Comparison of ENCODE assay signal across 15 cellular contexts in genomic region chr5:55650391-55650790, GRCh38.
DNase-seq lines count a peak whose midpoint lies in the region; ATAC-seq and TF ChIP-seq lines count a peak whose summit lies in the region.
"Had no signal": no experiment of that assay in that cellular context is flagged by ENCODE, and none has a peak within 500 bp of the region (broad histone marks: within the 10 kb centered on the region; RNA-seq: fewer than 3 reads in every experiment).

No MANE protein-coding gene starts in this region.

- 32% methylated on average over 3 of the region's 3 CpGs for WGBS in SK-N-SH (ENCODE audit: low lambda C conversion rate)

- peak overlapping the region; percentile 4 for H3K4me3 Mint-ChIP-seq in activated naive CD8-positive, alpha-beta T cell
- no peak overlapping the region for H3K4me3 Mint-ChIP-seq in activated naive CD8-positive, alpha-beta T cell treated with anti-CD3 and anti-CD28 coated beads for 36 hours
- no peak overlapping the region for H3K4me3 Mint-ChIP-seq in effector memory CD8-positive, alpha-beta T cell
- H3K4me3 Mint-ChIP-seq in progenitor cell of endocrine pancreas (ENCODE audit: low read depth), result no peak overlapping the region
- H3K4me3 Mint-ChIP-seq: activated CD4-positive, alpha-beta memory T cell treated with anti-CD3 and anti-CD28 coated beads, Interleukin-2, amount 10 ng/mL, durations not matched to agents 7 days and 5 days had no signal

- H3K9me3 ChIP-seq in SK-N-SH, result no peaks in the 10 kb centered on the region
- H3K9me3 ChIP-seq: gastrocnemius medialis, upper lobe of left lung had no signal

- no peaks in the 10 kb centered on the region for H3K9me2 ChIP-seq in SK-N-SH

- H3K27ac Mint-ChIP-seq in activated naive CD8-positive, alpha-beta T cell, result peak overlapping the region; percentile 62
- H3K27ac Mint-ChIP-seq in activated naive CD8-positive, alpha-beta T cell treated with anti-CD3 and anti-CD28 coated beads for 36 hours, result no peak overlapping the region
- H3K27ac Mint-ChIP-seq in effector memory CD8-positive, alpha-beta T cell, result peak overlapping the region; percentile 20 to 48
- H3K27ac Mint-ChIP-seq in progenitor cell of endocrine pancreas, result no peak overlapping the region
- H3K27ac Mint-ChIP-seq: activated CD4-positive, alpha-beta memory T cell treated with anti-CD3 and anti-CD28 coated beads, Interleukin-2, amount 10 ng/mL, durations not matched to agents 7 days and 5 days had no signal

- no peaks in the 10 kb centered on the region for H3K79me2 ChIP-seq in SK-N-SH (ENCODE audit: insufficient read depth)

- CTCF ChIA-PET in SK-N-SH (lab: Yijun Ruan, JAX), result interaction anchor here (0.9 kb wide), 1 partner anchor 26 kb away, joined by 3 read pairs; no protein-coding TSS in a partner anchor

- H3K4me1 ChIP-seq in SK-N-SH (ENCODE audit: control insufficient read depth in 1 of 2, insufficient read depth in 2 of 2, low read depth in 1 of 2, low read length in 1 of 2), result 0 out of 4 replicates have a peak, but pooled peaks cover 0 to 8% of the 10 kb centered on the region in 2 experiments
- H3K4me1 ChIP-seq: gastrocnemius medialis had no signal

- peaks cover 2 to 30% of the 10 kb centered on the region in 2 experiments for H3K36me3 ChIP-seq in SK-N-SH (replicated peaks in 1 of 2; ENCODE audit: control insufficient read depth in 1 of 2, insufficient read depth in 2 of 2, low read length in 1 of 2)
- H3K36me3 ChIP-seq: upper lobe of left lung had no signal

- H3K36me3 Mint-ChIP-seq in activated naive CD8-positive, alpha-beta T cell, result peaks cover 10% of the 10 kb centered on the region
- H3K36me3 Mint-ChIP-seq in activated naive CD8-positive, alpha-beta T cell treated with anti-CD3 and anti-CD28 coated beads for 36 hours, result peaks cover 12% of the 10 kb centered on the region
- peaks cover 36% of the 10 kb centered on the region for H3K36me3 Mint-ChIP-seq in effector memory CD8-positive, alpha-beta T cell (ENCODE audit: insufficient read depth)
- peaks cover 25% of the 10 kb centered on the region for H3K36me3 Mint-ChIP-seq in progenitor cell of endocrine pancreas (ENCODE audit: insufficient read depth)

- peaks cover 23% of the 10 kb centered on the region for H3K4me1 Mint-ChIP-seq in activated naive CD8-positive, alpha-beta T cell (ENCODE audit: low read depth)
- peaks cover 16% of the 10 kb centered on the region for H3K4me1 Mint-ChIP-seq in activated naive CD8-positive, alpha-beta T cell treated with anti-CD3 and anti-CD28 coated beads for 36 hours
- peaks cover 6 to 11% of the 10 kb centered on the region in 2 donors for H3K4me1 Mint-ChIP-seq in effector memory CD8-positive, alpha-beta T cell (ENCODE audit: low read depth in 2 of 2)
- H3K4me1 Mint-ChIP-seq in progenitor cell of endocrine pancreas (ENCODE audit: low read depth), result peaks cover 2% of the 10 kb centered on the region

- H3K27me3 ChIP-seq in SK-N-SH (ENCODE audit: insufficient read depth), result no peaks in the 10 kb centered on the region
- H3K27me3 ChIP-seq: gastrocnemius medialis, upper lobe of left lung had no signal

- H3F3A ChIP-seq in SK-N-SH (replicated peaks; ENCODE audit: insufficient read depth), result peaks cover 9% of the 10 kb centered on the region

- peak overlapping the region; percentile 11; the same call in 1 of the 2 replicates for H3K9ac ChIP-seq in SK-N-SH

- TF ChIP-seq RAD21 in SK-N-SH (IDR thresholded peaks at IDR 0.05; ENCODE audit: low read length), result no peak

- H3K9me3 Mint-ChIP-seq in activated naive CD8-positive, alpha-beta T cell (ENCODE audit: low read depth), result no peaks in the 10 kb centered on the region
- no peaks in the 10 kb centered on the region for H3K9me3 Mint-ChIP-seq in activated naive CD8-positive, alpha-beta T cell treated with anti-CD3 and anti-CD28 coated beads for 36 hours
- no peaks in the 10 kb centered on the region for H3K9me3 Mint-ChIP-seq in effector memory CD8-positive, alpha-beta T cell
- no peaks in the 10 kb centered on the region for H3K9me3 Mint-ChIP-seq in progenitor cell of endocrine pancreas (ENCODE audit: low read depth)
- H3K9me3 Mint-ChIP-seq: activated CD4-positive, alpha-beta memory T cell treated with anti-CD3 and anti-CD28 coated beads, Interleukin-2, amount 10 ng/mL, durations not matched to agents 7 days and 5 days had no signal

- POLR2A ChIA-PET in SK-N-SH (lab: Yijun Ruan, JAX), result no interaction called here

- no peak for TF ChIP-seq EP300 in SK-N-SH (IDR thresholded peaks at IDR 0.05; ENCODE audit: borderline replicate concordance in 1 of 2, low read depth in 1 of 2, low read length in 1 of 2)

- no peak for ATAC-seq in effector memory CD8-positive, alpha-beta T cell (replicated peaks)
- ATAC-seq in GM21360 (IDR thresholded peaks at IDR 0.05; ENCODE audit: unreplicated experiment), result no peak
- ATAC-seq: gastrocnemius medialis, left ventricle myocardium superior had no signal

- H4K20me1 ChIP-seq in SK-N-SH (ENCODE audit: insufficient read depth), result no peaks in the 10 kb centered on the region

- peak overlapping the region in 1 of 2 experiments; percentile 55; a peak in 2 of 4 replicates for H3K27ac ChIP-seq in SK-N-SH (ENCODE audit: low read depth in 2 of 2, low read length in 1 of 2)
- H3K27ac ChIP-seq: gastrocnemius medialis had no signal

- no peaks in the 10 kb centered on the region for H3K27me3 Mint-ChIP-seq in activated naive CD8-positive, alpha-beta T cell
- H3K27me3 Mint-ChIP-seq in activated naive CD8-positive, alpha-beta T cell treated with anti-CD3 and anti-CD28 coated beads for 36 hours, result no peaks in the 10 kb centered on the region
- no peaks in the 10 kb centered on the region for H3K27me3 Mint-ChIP-seq in effector memory CD8-positive, alpha-beta T cell
- H3K27me3 Mint-ChIP-seq in progenitor cell of endocrine pancreas, result no peaks in the 10 kb centered on the region
- H3K27me3 Mint-ChIP-seq: activated CD4-positive, alpha-beta memory T cell treated with anti-CD3 and anti-CD28 coated beads, Interleukin-2, amount 10 ng/mL, durations not matched to agents 7 days and 5 days had no signal

- peak overlapping the region in 1 of 2 experiments; percentile 4; a peak in 1 of 4 replicates for H3K4me3 ChIP-seq in SK-N-SH (ENCODE audit: low read depth in 2 of 2, low read length in 1 of 2)
- H3K4me3 ChIP-seq: gastrocnemius medialis, upper lobe of left lung had no signal

- no peak for TF ChIP-seq CTCF in SK-N-SH (IDR thresholded peaks at IDR 0.05)
- no peak for TF ChIP-seq CTCF in progenitor cell of endocrine pancreas (IDR thresholded peaks at IDR 0.05; ENCODE audit: unreplicated experiment)

- H2AFZ ChIP-seq in SK-N-SH (ENCODE audit: low read depth), result peak overlapping the region; percentile 22; the same call in 1 of the 2 replicates

- no peak for DNase-seq in activated naive CD8-positive, alpha-beta T cell treated with anti-CD3 and anti-CD28 coated beads for 36 hours
- DNase-seq in SK-N-SH, result no peak
- no peak for DNase-seq in effector memory CD8-positive, alpha-beta T cell
- DNase-seq in superior temporal gyrus (ENCODE audit: extremely low spot score), result peak; percentile 46
- DNase-seq in progenitor cell of endocrine pancreas (ENCODE audit: low spot score, unreplicated experiment), result no peak
- no peak for DNase-seq in NCI-H1092 treated with DMSO at 0.1 percent for 48 hours (lab: John Stamatoyannopoulos, UW)
- DNase-seq: activated CD4-positive, alpha-beta memory T cell treated with anti-CD3 and anti-CD28 coated beads, Interleukin-2, amount 10 ng/mL, durations not matched to agents 7 days and 5 days; C1 segment of cervical spinal cord; caudate nucleus; gastrocnemius medialis; left ventricle myocardium superior; NCI-H2029 treated with DMSO at 0.1 percent for 48 hours; upper lobe of left lung had no signal

- peak overlapping the region; percentile 56; the same call in 1 of the 2 replicates for H3K4me2 ChIP-seq in SK-N-SH

TF ChIP-seq in SK-N-SH, 30 proteins besides CTCF, POLR2A, EP300 and RAD21 (continues in another document):
- peak; percentile 30; the same call in 1 of the 2 replicates for TF ChIP-seq NFIC (IDR thresholded peaks at IDR 0.05; ENCODE audit: borderline replicate concordance)
- TF ChIP-seq GABPA (IDR thresholded peaks at IDR 0.05; ENCODE audit: low read depth), result no peak
- no peak for TF ChIP-seq MEF2A (IDR thresholded peaks at IDR 0.05; ENCODE audit: borderline replicate concordance, low read depth)
- TF ChIP-seq JUND (IDR thresholded peaks at IDR 0.05), result 0 out of 2 replicates have a peak, but pooled peaks have one; percentile 4
- TF ChIP-seq RXRA (IDR thresholded peaks at IDR 0.05; ENCODE audit: borderline replicate concordance, low read depth), result no peak
- no peak for TF ChIP-seq CHD2 (IDR thresholded peaks at IDR 0.05; ENCODE audit: low read length, partially characterized antibody)
- TF ChIP-seq TCF12 (IDR thresholded peaks at IDR 0.05), result peak; percentile 15; the same call in 1 of the 2 replicates
- TF ChIP-seq RCOR1 (IDR thresholded peaks at IDR 0.05; ENCODE audit: low read length), result no peak
- TF ChIP-seq SMC3 (IDR thresholded peaks at IDR 0.05; ENCODE audit: low read depth, low read length), result no peak
- TF ChIP-seq POLR2AphosphoS5 (IDR thresholded peaks at IDR 0.05; ENCODE audit: low read depth, low read length), result no peak
- no peak for TF ChIP-seq TEAD4 (IDR thresholded peaks at IDR 0.05; ENCODE audit: borderline replicate concordance, insufficient read depth)
- peak; percentile 18; the same call in 1 of the 2 replicates for TF ChIP-seq FOSL2 (IDR thresholded peaks at IDR 0.05; ENCODE audit: borderline replicate concordance, low read depth)
- no peak for TF ChIP-seq GATA2 (CRISPR knock-in tag; IDR thresholded peaks at IDR 0.05)
- TF ChIP-seq TAF1 (IDR thresholded peaks at IDR 0.05; ENCODE audit: borderline replicate concordance, low read depth, low read length), result no peak
- no peak for TF ChIP-seq FOXM1 (IDR thresholded peaks at IDR 0.05; ENCODE audit: low read depth)
- TF ChIP-seq IRF3 (IDR thresholded peaks at IDR 0.05; ENCODE audit: low read depth, low read length), result no peak

Comparison
In these comparisons a context has a peak if more than half of its experiments do, and no peak if none do; other contexts are left out.
1. H3K27ac Mint-ChIP-seq: peak in activated naive CD8-positive, alpha-beta T cell (single experiment) and effector memory CD8-positive, alpha-beta T cell (2 of 2); none in activated naive CD8-positive, alpha-beta T cell treated with anti-CD3 and anti-CD28 coated beads for 36 hours (single experiment) and progenitor cell of endocrine pancreas (single experiment).